14 cellular contexts compared by ENCODE assay signal in the genomic region with DNA sequence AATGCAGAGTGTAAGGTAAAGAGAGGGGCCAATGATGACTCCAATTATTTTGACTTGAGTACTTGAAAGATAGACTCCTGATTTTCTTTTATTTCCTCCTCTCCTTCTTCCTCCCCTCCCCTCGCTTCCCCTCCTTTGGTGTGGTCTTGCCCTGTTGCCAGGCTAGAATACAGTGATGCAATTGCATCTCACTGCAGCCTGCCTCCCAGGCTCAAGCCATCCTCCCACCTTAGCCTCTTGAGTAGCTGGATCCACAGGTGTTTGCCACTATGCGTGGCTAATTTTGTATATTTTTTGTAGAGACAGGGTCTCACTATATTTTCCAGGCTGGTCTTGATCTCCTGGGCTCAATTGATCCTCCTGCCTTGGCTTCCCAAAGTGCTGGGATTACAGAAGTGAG. TPM values are rescaled to one million over a fixed set of nuclear protein-coding genes. Genes with fewer than 3 reads are reported as not detected.
DNase-seq lines count a peak whose midpoint lies in the region; ATAC-seq and TF ChIP-seq lines count a peak whose summit lies in the region.
"Had no signal": no experiment of that assay in that cellular context is flagged by ENCODE, and none has a peak within 500 bp of the region (broad histone marks: within the 10 kb centered on the region; RNA-seq: fewer than 3 reads in every experiment).

No MANE protein-coding gene starts in this region.

- TF ChIP-seq CTCF in IMR-90 (conservative IDR thresholded peaks at IDR 0.05; ENCODE audit: low read depth, low read length) = no peak

- no peak overlapping the region for H3K56ac ChIP-seq in IMR-90 (ENCODE audit: extremely low read depth, insufficient read depth, low read length)

- H3K79me1 ChIP-seq in IMR-90 (ENCODE audit: low read depth in 1 of 2, low read length in 2 of 2) = peaks cover 28 to 70% of the 10 kb centered on the region in 2 experiments

- H2AFZ ChIP-seq in IMR-90 (replicated peaks; ENCODE audit: low read length, poor library complexity) = no peak overlapping the region

- WGBS in IMR-90 (ENCODE audit: extremely low coverage in 2 of 2, insufficient read length in 1 of 2), 2 experiments = no CpG with 5 or more reads among the region's 2 CpGs

- no peak overlapping the region for H4K91ac ChIP-seq in IMR-90 (ENCODE audit: insufficient read depth, low read depth, low read length)

- no peak overlapping the region for H4K5ac ChIP-seq in IMR-90 (ENCODE audit: low read depth, low read length)

- CTCF ChIA-PET in CD8-positive, alpha-beta memory T cell (lab: Charles Lee) = interaction anchor here (2.0 kb wide), 1 partner anchor 58 kb away, joined by 11 read pairs; no protein-coding TSS in a partner anchor
- CTCF ChIA-PET in IMR-90 (lab: Yijun Ruan, JAX) = no interaction called here

- H3K36me3 Mint-ChIP-seq in CD8-positive, alpha-beta memory T cell = peaks cover 0 to 43% (median 16%) of the 10 kb centered on the region in 3 donors
- peaks cover 31% of the 10 kb centered on the region for H3K36me3 Mint-ChIP-seq in activated naive CD8-positive, alpha-beta T cell treated with anti-CD3 and anti-CD28 coated beads for 36 hours
- H3K36me3 Mint-ChIP-seq in natural killer cell treated with Interleukin-12 subunit alpha and Interleukin-12 subunit beta and Interleukin-15 and Interleukin-18, amount 100 ng/mL, for 72 hours = peaks cover 22% of the 10 kb centered on the region

- no peak overlapping the region for H2BK120ac ChIP-seq in IMR-90 (ENCODE audit: low read depth, low read length)

- H3K9me1 ChIP-seq in IMR-90 (ENCODE audit: insufficient read depth, low read length) = peaks cover 6% of the 10 kb centered on the region

- no peak overlapping the region for H3K27ac ChIP-seq in CD8-positive, alpha-beta memory T cell (ENCODE audit: low read depth, low read length)
- H3K27ac ChIP-seq in IMR-90 (ENCODE audit: insufficient read depth, low read length) = no peak overlapping the region
- H3K27ac ChIP-seq: coronary artery, prostate gland had no signal

- ATAC-seq in IMR-90 (ENCODE audit: low read depth) (no peak), GM18867 (IDR thresholded peaks at IDR 0.05; ENCODE audit: unreplicated experiment) (no peak), left ventricle myocardium superior (no peak), GM19324 (IDR thresholded peaks at IDR 0.05; ENCODE audit: low FRiP score, unreplicated experiment) (no peak)
- ATAC-seq in natural killer cell treated with Interleukin-12 subunit alpha and Interleukin-12 subunit beta and Interleukin-15 and Interleukin-18, amount 100 ng/mL, for 72 hours = no peak
- ATAC-seq: left lobe of liver had no signal

- 0 out of 2 replicates have a peak overlapping the region, but pooled peaks have one; percentile 21 for H3K23ac ChIP-seq in IMR-90 (ENCODE audit: low read depth, low read length)

- no peak overlapping the region for H3K14ac ChIP-seq in IMR-90 (replicated peaks; ENCODE audit: low read depth, low read length)

- H2AK5ac ChIP-seq in IMR-90 (ENCODE audit: low read depth, low read length) = no peak overlapping the region

- DNase-seq in CD8-positive, alpha-beta memory T cell = no peak
- DNase-seq in IMR-90 (no peak), left ventricle myocardium superior (no peak), NCI-H1105 (lab: John Stamatoyannopoulos, UW) (no peak)
- no peak for DNase-seq in activated naive CD8-positive, alpha-beta T cell treated with anti-CD3 and anti-CD28 coated beads for 36 hours
- no peak for DNase-seq in natural killer cell treated with Interleukin-12 subunit alpha and Interleukin-12 subunit beta and Interleukin-15 and Interleukin-18, amount 100 ng/mL, for 72 hours (ENCODE audit: low spot score)
- DNase-seq: activated gamma-delta T cell treated with Interleukin-2 at 50 U/mL for 16 hours, foreskin melanocyte, NCI-H2227 treated with DMSO at 0.1 percent for 48 hours had no signal

- no peak overlapping the region for H2AK9ac ChIP-seq in IMR-90 (replicated peaks; ENCODE audit: low read depth, low read length, poor library complexity)

- H3K27me3 ChIP-seq in CD8-positive, alpha-beta memory T cell (ENCODE audit: insufficient read depth, low read length, poor library complexity, severe bottlenecking) = no peaks in the 10 kb centered on the region
- H3K27me3 ChIP-seq in IMR-90 (ENCODE audit: control insufficient read depth, insufficient read depth, low read length) = no peaks in the 10 kb centered on the region

- dilution Hi-C loops in IMR-90 (cut with HindIII; ENCODE audit: low sequenced_read_pairs, unreplicated experiment) = no loop called here

- H2BK20ac ChIP-seq in IMR-90 (ENCODE audit: low read depth, low read length) = no peak overlapping the region

- peaks cover 66 to 80% (median 77%) of the 10 kb centered on the region in 3 donors for H3K4me1 Mint-ChIP-seq in CD8-positive, alpha-beta memory T cell
- peaks cover 70% of the 10 kb centered on the region for H3K4me1 Mint-ChIP-seq in activated naive CD8-positive, alpha-beta T cell treated with anti-CD3 and anti-CD28 coated beads for 36 hours
- peaks cover 55 to 74% of the 10 kb centered on the region in 2 donors for H3K4me1 Mint-ChIP-seq in natural killer cell treated with Interleukin-12 subunit alpha and Interleukin-12 subunit beta and Interleukin-15 and Interleukin-18, amount 100 ng/mL, for 72 hours (ENCODE audit: low read depth in 2 of 2)

- intact Hi-C loops in IMR-90 (cut with micrococcal nuclease) = loop anchor here (5.0 to 10.0 kb wide), 3 partner anchors 53 to 466 kb away; partner anchors contain the start of gene TET3
- intact Hi-C loops in left ventricle myocardium superior (cut with micrococcal nuclease) = no loop called here

- peak overlapping the region; percentile 35; the same call in 1 of the 2 replicates for H3K4me2 ChIP-seq in IMR-90 (ENCODE audit: low read depth, low read length)

- H3K4ac ChIP-seq in IMR-90 (ENCODE audit: low read depth, low read length) = no peak overlapping the region

- peak overlapping the region; percentile 20 to 85 (median 62) for H3K4me3 Mint-ChIP-seq in CD8-positive, alpha-beta memory T cell
- H3K4me3 Mint-ChIP-seq in activated naive CD8-positive, alpha-beta T cell treated with anti-CD3 and anti-CD28 coated beads for 36 hours = peak overlapping the region; percentile 68
- peak overlapping the region; percentile 82 for H3K4me3 Mint-ChIP-seq in natural killer cell treated with Interleukin-12 subunit alpha and Interleukin-12 subunit beta and Interleukin-15 and Interleukin-18, amount 100 ng/mL, for 72 hours

- H3K9me3 ChIP-seq in CD8-positive, alpha-beta memory T cell (ENCODE audit: low read length) = no peaks in the 10 kb centered on the region
- no peaks in the 10 kb centered on the region for H3K9me3 ChIP-seq in IMR-90 (ENCODE audit: control insufficient read depth, insufficient read depth, low read length)
- H3K9me3 ChIP-seq: prostate gland had no signal

- no TSS peak for BruUV-seq in IMR-90 (replicated peaks; lab: Mats Ljungman, UMichigan)

- H4K20me1 ChIP-seq in IMR-90 (ENCODE audit: insufficient read depth, low read length) = peaks cover 44% of the 10 kb centered on the region

- H3K27me3 Mint-ChIP-seq in CD8-positive, alpha-beta memory T cell = no peaks in the 10 kb centered on the region
- no peaks in the 10 kb centered on the region for H3K27me3 Mint-ChIP-seq in activated naive CD8-positive, alpha-beta T cell treated with anti-CD3 and anti-CD28 coated beads for 36 hours
- H3K27me3 Mint-ChIP-seq in natural killer cell treated with Interleukin-12 subunit alpha and Interleukin-12 subunit beta and Interleukin-15 and Interleukin-18, amount 100 ng/mL, for 72 hours = no peaks in the 10 kb centered on the region

- POLR2A ChIA-PET in CD8-positive, alpha-beta memory T cell (lab: Charles Lee) = no interaction called here
- POLR2A ChIA-PET in IMR-90 (lab: Charles Lee; ENCODE audit: unreplicated experiment) = no interaction called here

- H2BK5ac ChIP-seq in IMR-90 (ENCODE audit: low read depth, low read length, poor library complexity, severe bottlenecking) = no peak overlapping the region

- no peak for TF ChIP-seq RAD21 in IMR-90 (IDR thresholded peaks at IDR 0.05; ENCODE audit: low read length)

- H3K4me3 ChIP-seq in CD8-positive, alpha-beta memory T cell (ENCODE audit: low read length) = peak overlapping the region; percentile 5
- H3K4me3 ChIP-seq in IMR-90 (ENCODE audit: insufficient read depth, low read depth, low read length) = no peak overlapping the region
- H3K4me3 ChIP-seq: coronary artery, prostate gland had no signal

- H2BK15ac ChIP-seq in IMR-90 (ENCODE audit: low read depth, low read length) = no peak overlapping the region

- no peak for TF ChIP-seq POLR2A in IMR-90 (IDR thresholded peaks at IDR 0.05; ENCODE audit: low read depth, low read length)

- peaks cover 56% of the 10 kb centered on the region for H3K4me1 ChIP-seq in CD8-positive, alpha-beta memory T cell (ENCODE audit: insufficient read depth, low read length)
- H3K4me1 ChIP-seq in IMR-90 (ENCODE audit: control insufficient read depth, insufficient read depth, low read length) = peaks cover 10% of the 10 kb centered on the region

- H3K9me3 Mint-ChIP-seq in CD8-positive, alpha-beta memory T cell = no peaks in the 10 kb centered on the region
- H3K9me3 Mint-ChIP-seq in activated naive CD8-positive, alpha-beta T cell treated with anti-CD3 and anti-CD28 coated beads for 36 hours = no peaks in the 10 kb centered on the region
- no peaks in the 10 kb centered on the region for H3K9me3 Mint-ChIP-seq in natural killer cell treated with Interleukin-12 subunit alpha and Interleukin-12 subunit beta and Interleukin-15 and Interleukin-18, amount 100 ng/mL, for 72 hours

- H3K27ac Mint-ChIP-seq in CD8-positive, alpha-beta memory T cell = peak overlapping the region; percentile 20 to 99 (median 81)
- H3K27ac Mint-ChIP-seq in activated naive CD8-positive, alpha-beta T cell treated with anti-CD3 and anti-CD28 coated beads for 36 hours = peak overlapping the region; percentile 57
- peak overlapping the region; percentile 15 to 65 for H3K27ac Mint-ChIP-seq in natural killer cell treated with Interleukin-12 subunit alpha and Interleukin-12 subunit beta and Interleukin-15 and Interleukin-18, amount 100 ng/mL, for 72 hours

- no peak overlapping the region for H3K18ac ChIP-seq in IMR-90 (ENCODE audit: low read depth, low read length)

- H3K36me3 ChIP-seq in CD8-positive, alpha-beta memory T cell (ENCODE audit: insufficient read depth, low read length) = peaks cover 5% of the 10 kb centered on the region
- H3K36me3 ChIP-seq in IMR-90 (ENCODE audit: control insufficient read depth, insufficient read depth, low read length) = peaks cover 2% of the 10 kb centered on the region; the same call in 1 of the 2 replicates
- H3K36me3 ChIP-seq: prostate gland had no signal

- no peak overlapping the region for H4K8ac ChIP-seq in IMR-90 (ENCODE audit: low read depth in 2 of 2, low read length in 2 of 2)

- in situ Hi-C loops in IMR-90 (cut with MboI; ENCODE audit: low sequenced_read_pairs) = loop anchor here (10.0 kb wide), 1 partner anchor 216 kb away; the partner anchor contains the start of gene BOLA3

- no peak overlapping the region for H3K9ac ChIP-seq in IMR-90 (ENCODE audit: low read depth, low read length)

RNA-seq across cellular contexts. Expression of gene DGUOK, which starts 2.3 kb away (rescaled TPM):
- total RNA-seq in CD8-positive, alpha-beta memory T cell = 10 to 100 TPM; 96.6 to 98.8 TPM
- polyA plus RNA-seq in CD8-positive, alpha-beta memory T cell = 188 TPM
- 57.2 and 66.3 TPM in 2 replicates for total RNA-seq in IMR-90 (2012; rRNA removed)
- 111 and 116 TPM in 2 replicates for polyA plus RNA-seq in IMR-90 (2012; rRNA removed)
- 95.7 and 122 TPM in 2 replicates for polyA plus RNA-seq in IMR-90 (2012; cell fraction: cytosol; rRNA removed)
- 37.3 and 50.6 TPM in 2 replicates for polyA plus RNA-seq in IMR-90 (2012; cell fraction: nucleus; rRNA removed; ENCODE audit: low replicate concordance)
- total RNA-seq in activated naive CD8-positive, alpha-beta T cell treated with anti-CD3 and anti-CD28 coated beads for 36 hours = 10 to 100 TPM; 96.8 to 97.1 TPM
- 10 to 100 TPM; 87.1 to 92.6 TPM for total RNA-seq in natural killer cell treated with Interleukin-12 subunit alpha and Interleukin-12 subunit beta and Interleukin-15 and Interleukin-18, amount 100 ng/mL, for 72 hours
- 18.1 TPM for total RNA-seq in left ventricle myocardium superior

RNA-seq across cellular contexts. Expression of gene ACTG2, which starts 36.2 kb away (rescaled TPM):
- not detected for total RNA-seq in CD8-positive, alpha-beta memory T cell
- not detected for polyA plus RNA-seq in CD8-positive, alpha-beta memory T cell
- total RNA-seq in IMR-90 (2012; rRNA removed) (349 and 523 TPM in 2 replicates), left ventricle myocardium superior (0.32 TPM)
- polyA plus RNA-seq in IMR-90 (2012; rRNA removed) = 887 and 899 TPM in 2 replicates
- 644 and 1,415 TPM in 2 replicates for polyA plus RNA-seq in IMR-90 (2012; cell fraction: cytosol; rRNA removed)
- 237 and 431 TPM in 2 replicates for polyA plus RNA-seq in IMR-90 (2012; cell fraction: nucleus; rRNA removed; ENCODE audit: low replicate concordance)
- total RNA-seq in activated naive CD8-positive, alpha-beta T cell treated with anti-CD3 and anti-CD28 coated beads for 36 hours = under 1 TPM; 0.12 to 0.27 TPM
- not detected for total RNA-seq in natural killer cell treated with Interleukin-12 subunit alpha and Interleukin-12 subunit beta and Interleukin-15 and Interleukin-18, amount 100 ng/mL, for 72 hours

RNA-seq across cellular contexts. Expression of gene TET3, which starts 55.7 kb away (rescaled TPM):
- 10 to 100 TPM; 19.9 to 20.5 TPM for total RNA-seq in CD8-positive, alpha-beta memory T cell
- 0.78 TPM for polyA plus RNA-seq in CD8-positive, alpha-beta memory T cell
- total RNA-seq in IMR-90 (2012; rRNA removed) (1.6 and 1.7 TPM in 2 replicates), left ventricle myocardium superior (3.3 TPM)
- 1.8 TPM in 2 replicates for polyA plus RNA-seq in IMR-90 (2012; rRNA removed)
- 0.75 and 1.2 TPM in 2 replicates for polyA plus RNA-seq in IMR-90 (2012; cell fraction: cytosol; rRNA removed)
- 5.9 and 7.2 TPM in 2 replicates for polyA plus RNA-seq in IMR-90 (2012; cell fraction: nucleus; rRNA removed; ENCODE audit: low replicate concordance)
- total RNA-seq in activated naive CD8-positive, alpha-beta T cell treated with anti-CD3 and anti-CD28 coated beads for 36 hours = 10 to 100 TPM; 14.8 TPM
- total RNA-seq in natural killer cell treated with Interleukin-12 subunit alpha and Interleukin-12 subunit beta and Interleukin-15 and Interleukin-18, amount 100 ng/mL, for 72 hours = 10 to 100 TPM; 29.3 to 70.3 TPM

Comparison
In these comparisons a context has a peak if more than half of its experiments do, and no peak if none do; other contexts are left out.
1. RNA of gene ACTG2, which starts 36.2 kb away (total RNA-seq): 349 to 523 TPM in IMR-90; 0.32 TPM in left ventricle myocardium superior (single experiment), 0.12 to 0.27 TPM in activated naive CD8-positive, alpha-beta T cell treated with anti-CD3 and anti-CD28 coated beads for 36 hours, not detected in CD8-positive, alpha-beta memory T cell and not detected in natural killer cell treated with Interleukin-12 subunit alpha and Interleukin-12 subunit beta and Interleukin-15 and Interleukin-18, amount 100 ng/mL, for 72 hours; every median in the first group is over 100 times any median in the second.
2. Peak in every context shown above with its lines, with median percentiles within 50 percentile points of each other: H3K27ac Mint-ChIP-seq and H3K4me3 Mint-ChIP-seq.